ENCODE assay signal across 28 cellular contexts in the genomic region with DNA sequence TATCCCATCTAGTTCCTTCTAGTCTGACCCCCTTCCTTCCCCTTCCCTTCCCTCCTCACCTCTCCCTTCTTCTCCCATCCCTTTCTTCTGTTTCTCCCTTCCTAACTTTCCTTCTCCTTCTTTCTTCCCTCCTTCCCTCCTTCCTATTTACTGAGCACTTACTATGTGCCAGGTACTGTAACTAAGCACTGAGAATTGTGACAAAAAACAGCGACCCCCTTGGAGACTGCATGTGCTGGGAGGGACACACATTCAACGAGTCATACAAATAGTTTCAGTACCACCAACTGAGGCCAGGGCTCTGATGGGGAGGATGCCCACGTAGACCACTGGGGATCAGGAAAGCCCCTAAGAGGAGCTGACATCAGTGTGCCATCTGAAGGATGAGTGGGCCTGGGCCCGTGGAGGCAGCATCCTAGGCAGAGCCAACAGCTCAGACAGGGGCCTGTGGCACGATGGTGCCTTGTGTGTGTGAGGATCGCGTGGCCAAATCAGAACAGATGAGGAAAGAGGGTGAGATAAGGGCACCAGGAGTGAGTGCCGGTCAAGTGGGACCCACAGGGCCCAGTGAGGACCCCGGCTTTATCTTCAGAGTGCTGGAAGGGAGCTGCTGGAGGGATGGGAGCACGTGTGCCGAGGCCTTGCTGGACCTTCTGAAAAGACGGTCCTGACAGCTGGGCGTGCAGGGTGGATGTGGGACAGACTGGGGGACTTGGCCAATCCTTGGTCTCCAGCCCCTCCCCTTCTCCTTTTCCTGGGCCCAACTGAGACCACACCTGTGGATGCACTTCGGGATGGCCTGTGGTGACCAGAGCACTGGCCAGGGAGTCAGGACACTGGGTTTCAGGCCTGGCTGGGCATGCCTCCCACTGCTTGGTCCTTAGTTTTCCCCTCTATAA. TPM values are rescaled to one million over a fixed set of nuclear protein-coding genes. Genes with fewer than 3 reads are reported as not detected.
DNase-seq lines count a peak whose midpoint lies in the region; ATAC-seq and TF ChIP-seq lines count a peak whose summit lies in the region.
"Had no signal": no experiment of that assay in that cellular context is flagged by ENCODE, and none has a peak within 500 bp of the region (broad histone marks: within the 10 kb centered on the region; RNA-seq: fewer than 3 reads in every experiment).

No MANE protein-coding gene starts in this region.

- ATAC-seq in stimulated activated effector memory CD8-positive, alpha-beta T cell treated with anti-CD3 and anti-CD28 coated beads, Interleukin-12 subunit alpha, Interleukin-12 subunit beta, amount 100 ng/mL, for 72 hours = peak; percentile 88
- ATAC-seq: HCT116, natural killer cell, Panc1 had no signal

- CTCF ChIA-PET in RWPE1 (lab: Yijun Ruan, JAX) = interaction anchor here (0.7 to 1.1 kb wide), 2 partner anchors 80 to 207 kb away, joined by 3 read pairs; no protein-coding TSS in a partner anchor

- no peak for TF ChIP-seq CTCF in RWPE1 (conservative IDR thresholded peaks at IDR 0.05; ENCODE audit: low read depth)
- no peak for TF ChIP-seq CTCF in glutamatergic neuron (IDR thresholded peaks at IDR 0.05; ENCODE audit: partially characterized antibody, unreplicated experiment)

- no peaks in the 10 kb centered on the region for H3K4me1 Mint-ChIP-seq in activated CD4-positive, alpha-beta T cell treated with anti-CD3 and anti-CD28 coated beads, Interleukin-2, amount 10 ng/mL, durations not matched to agents 24 days and 14 days
- H3K4me1 Mint-ChIP-seq in glutamatergic neuron (ENCODE audit: low read depth, unreplicated experiment) = peaks cover 14% of the 10 kb centered on the region
- peaks cover 25% of the 10 kb centered on the region for H3K4me1 Mint-ChIP-seq in stimulated activated effector memory CD8-positive, alpha-beta T cell treated with anti-CD3 and anti-CD28 coated beads, Interleukin-12 subunit alpha, Interleukin-12 subunit beta, amount 100 ng/mL, for 72 hours

- POLR2A ChIA-PET in RWPE1 (lab: Yijun Ruan, JAX; ENCODE audit: low non-redundant PET) = no interaction called here

- intact Hi-C loops in activated CD4-positive, alpha-beta T cell treated with anti-CD3 and anti-CD28 coated beads, Interleukin-2, amount 10 ng/mL, durations not matched to agents 24 days and 14 days (cut with micrococcal nuclease) = no loop called here

- peaks cover 2% of the 10 kb centered on the region for H3K36me3 Mint-ChIP-seq in activated CD4-positive, alpha-beta T cell treated with anti-CD3 and anti-CD28 coated beads, Interleukin-2, amount 10 ng/mL, durations not matched to agents 24 days and 14 days (ENCODE audit: low read depth)
- H3K36me3 Mint-ChIP-seq in glutamatergic neuron (ENCODE audit: unreplicated experiment) = no peaks in the 10 kb centered on the region
- H3K36me3 Mint-ChIP-seq in stimulated activated effector memory CD8-positive, alpha-beta T cell treated with anti-CD3 and anti-CD28 coated beads, Interleukin-12 subunit alpha, Interleukin-12 subunit beta, amount 100 ng/mL, for 72 hours = no peaks in the 10 kb centered on the region
- H3K36me3 Mint-ChIP-seq: natural killer cell had no signal

- H3K27ac ChIP-seq in RWPE1 = peak overlapping the region; percentile 74
- H3K27ac ChIP-seq: spleen, stomach had no signal

- H3K27me3 Mint-ChIP-seq in activated CD4-positive, alpha-beta T cell treated with anti-CD3 and anti-CD28 coated beads, Interleukin-2, amount 10 ng/mL, durations not matched to agents 24 days and 14 days = no peaks in the 10 kb centered on the region
- peaks cover 2% of the 10 kb centered on the region for H3K27me3 Mint-ChIP-seq in glutamatergic neuron (ENCODE audit: unreplicated experiment)
- H3K27me3 Mint-ChIP-seq: CD4-positive, alpha-beta T cell had no signal

- H3K27ac Mint-ChIP-seq in activated CD4-positive, alpha-beta T cell treated with anti-CD3 and anti-CD28 coated beads, Interleukin-2, amount 10 ng/mL, durations not matched to agents 24 days and 14 days = peak overlapping the region; percentile 7
- no peak overlapping the region for H3K27ac Mint-ChIP-seq in glutamatergic neuron (ENCODE audit: unreplicated experiment)
- peak overlapping the region; percentile 82 for H3K27ac Mint-ChIP-seq in stimulated activated effector memory CD8-positive, alpha-beta T cell treated with anti-CD3 and anti-CD28 coated beads, Interleukin-12 subunit alpha, Interleukin-12 subunit beta, amount 100 ng/mL, for 72 hours
- H3K27ac Mint-ChIP-seq: CD4-positive, alpha-beta T cell; natural killer cell had no signal

- no peak for DNase-seq in activated CD4-positive, alpha-beta T cell treated with anti-CD3 and anti-CD28 coated beads, Interleukin-2, amount 10 ng/mL, durations not matched to agents 24 days and 14 days
- no peak for DNase-seq in activated CD4-positive, alpha-beta T cell treated with anti-CD3 and anti-CD28 coated beads, Interleukin-2, amount 50 U/mL, for 4 hours
- DNase-seq in RWPE1 (ENCODE audit: low spot score) (no peak), glutamatergic neuron (no peak), NAMALWA (ENCODE audit: low spot score) (no peak), T-helper 1 cell (no peak), NCI-H2081 treated with DMSO at 0.1 percent for 48 hours (lab: John Stamatoyannopoulos, UW) (no peak)
- DNase-seq in stimulated activated effector memory CD8-positive, alpha-beta T cell treated with anti-CD3 and anti-CD28 coated beads, Interleukin-12 subunit alpha, Interleukin-12 subunit beta, amount 100 ng/mL, for 72 hours (ENCODE audit: low spot score in 2 of 2) = peak in 1 of 2 donors; percentile 56
- DNase-seq: CD4-positive, alpha-beta T cell; KBM-7; MG63; midbrain; natural killer cell; NCI-H1417; NCI-H2081; NCI-H226; NCI-H69; retina; SHP77 treated with DMSO at 0.1 percent for 48 hours; stimulated activated CD4-positive, alpha-beta T cell treated with anti-CD3 and anti-CD28 coated beads, Interleukin-2, amount 100 ng/mL, for 48 hours; stomach had no signal

- H3K4me3 Mint-ChIP-seq in activated CD4-positive, alpha-beta T cell treated with anti-CD3 and anti-CD28 coated beads, Interleukin-2, amount 10 ng/mL, durations not matched to agents 24 days and 14 days = no peak overlapping the region
- H3K4me3 Mint-ChIP-seq in glutamatergic neuron (ENCODE audit: unreplicated experiment) = peak overlapping the region; percentile 32
- H3K4me3 Mint-ChIP-seq in stimulated activated effector memory CD8-positive, alpha-beta T cell treated with anti-CD3 and anti-CD28 coated beads, Interleukin-12 subunit alpha, Interleukin-12 subunit beta, amount 100 ng/mL, for 72 hours = no peak overlapping the region
- H3K4me3 Mint-ChIP-seq: CD4-positive, alpha-beta T cell; natural killer cell had no signal

- no peaks in the 10 kb centered on the region for H3K9me3 Mint-ChIP-seq in activated CD4-positive, alpha-beta T cell treated with anti-CD3 and anti-CD28 coated beads, Interleukin-2, amount 10 ng/mL, durations not matched to agents 24 days and 14 days
- H3K9me3 Mint-ChIP-seq in glutamatergic neuron (ENCODE audit: unreplicated experiment) = peaks cover 3% of the 10 kb centered on the region
- H3K9me3 Mint-ChIP-seq in stimulated activated effector memory CD8-positive, alpha-beta T cell treated with anti-CD3 and anti-CD28 coated beads, Interleukin-12 subunit alpha, Interleukin-12 subunit beta, amount 100 ng/mL, for 72 hours = no peaks in the 10 kb centered on the region
- H3K9me3 Mint-ChIP-seq: CD4-positive, alpha-beta T cell; natural killer cell had no signal

RNA-seq across cellular contexts. Expression of gene CRYBB3, which starts 38.4 kb away (rescaled TPM):
- total RNA-seq in activated CD4-positive, alpha-beta T cell treated with anti-CD3 and anti-CD28 coated beads, Interleukin-2, amount 10 ng/mL, durations not matched to agents 24 days and 14 days = 0.49 TPM in 1 of 2 replicates, not detected in the other
- not detected for total RNA-seq in glutamatergic neuron (ENCODE audit: unreplicated experiment)
- total RNA-seq: CD4-positive, alpha-beta T cell; Daoy; osteocyte; spleen; stomach; thyroid gland had no signal

RNA-seq across cellular contexts. Expression of gene CRYBB2, which starts 58.2 kb away (rescaled TPM):
- not detected in 2 replicates for total RNA-seq in activated CD4-positive, alpha-beta T cell treated with anti-CD3 and anti-CD28 coated beads, Interleukin-2, amount 10 ng/mL, durations not matched to agents 24 days and 14 days
- total RNA-seq in glutamatergic neuron (ENCODE audit: unreplicated experiment) = not detected
- total RNA-seq: activated CD8-positive, alpha-beta memory T cell treated with anti-CD3 and anti-CD28 coated beads for 36 hours; CD4-positive, alpha-beta T cell; Daoy; natural killer cell; osteocyte; stomach had no signal
